9 cellular contexts compared by ENCODE assay signal in genomic region chr3:40453933-40454332, GRCh38. TPM values are rescaled to one million over a fixed set of nuclear protein-coding genes. Genes with fewer than 3 reads are reported as not detected.
DNase-seq lines count a peak whose midpoint lies in the region; ATAC-seq and TF ChIP-seq lines count a peak whose summit lies in the region.
"Had no signal": no experiment of that assay in that cellular context is flagged by ENCODE, and none has a peak within 500 bp of the region (broad histone marks: within the 10 kb centered on the region; RNA-seq: fewer than 3 reads in every experiment).

No MANE protein-coding gene starts in this region.

- no peaks in the 10 kb centered on the region for H3K27me3 Mint-ChIP-seq in activated naive CD4-positive, alpha-beta T cell treated with anti-CD3 and anti-CD28 coated beads for 36 hours (ENCODE audit: low read depth)
- H3K27me3 Mint-ChIP-seq in activated naive CD8-positive, alpha-beta T cell treated with anti-CD3 and anti-CD28 coated beads, Interleukin-2, amount 50 U/mL, for 24 hours = peaks cover 2% of the 10 kb centered on the region

- no peak for TF ChIP-seq POLR2A in transverse colon (IDR thresholded peaks at IDR 0.05)

- no peaks in the 10 kb centered on the region for H3K9me3 Mint-ChIP-seq in activated naive CD4-positive, alpha-beta T cell treated with anti-CD3 and anti-CD28 coated beads for 36 hours
- no peaks in the 10 kb centered on the region for H3K9me3 Mint-ChIP-seq in activated naive CD4-positive, alpha-beta T cell treated with anti-CD3 and anti-CD28 coated beads, Interleukin-2, amount 50 U/mL, for 72 hours
- no peaks in the 10 kb centered on the region for H3K9me3 Mint-ChIP-seq in activated naive CD8-positive, alpha-beta T cell treated with anti-CD3 and anti-CD28 coated beads, Interleukin-2, amount 50 U/mL, for 24 hours

- CTCF ChIA-PET in activated naive CD4-positive, alpha-beta T cell treated with anti-CD3 and anti-CD28 coated beads for 36 hours (lab: Charles Lee) = interaction anchor here (0.8 to 1.3 kb wide), 3 partner anchors 52 to 262 kb away, joined by 3 to 5 read pairs (median 3); partner anchors contain the start of genes EIF1B and ZNF620

- H3K27ac Mint-ChIP-seq in activated naive CD4-positive, alpha-beta T cell treated with anti-CD3 and anti-CD28 coated beads for 36 hours = no peak overlapping the region
- H3K27ac Mint-ChIP-seq in activated naive CD4-positive, alpha-beta T cell treated with anti-CD3 and anti-CD28 coated beads, Interleukin-2, amount 50 U/mL, for 72 hours = peak overlapping the region in 1 of 2 donors; percentile 89
- no peak overlapping the region for H3K27ac Mint-ChIP-seq in activated naive CD8-positive, alpha-beta T cell treated with anti-CD3 and anti-CD28 coated beads, Interleukin-2, amount 50 U/mL, for 24 hours

- H3K36me3 ChIP-seq in lower lobe of right lung (peaks cover 16% of the 10 kb centered on the region), transverse colon (peaks cover 0 to 8% (median 1%) of the 10 kb centered on the region in 4 donors)

- ATAC-seq in activated naive CD4-positive, alpha-beta T cell treated with anti-CD3 and anti-CD28 coated beads, Interleukin-2, amount 50 U/mL, for 72 hours = no peak
- ATAC-seq in activated naive CD8-positive, alpha-beta T cell treated with anti-CD3 and anti-CD28 coated beads, Interleukin-2, amount 50 U/mL, for 24 hours = no peak
- no peak for ATAC-seq in lower lobe of right lung
- ATAC-seq in HG03139 (IDR thresholded peaks at IDR 0.05; ENCODE audit: unreplicated experiment) = no peak
- ATAC-seq in HG02642 (IDR thresholded peaks at IDR 0.05; ENCODE audit: poor library complexity, unreplicated experiment) = no peak

- H3K27ac ChIP-seq in lower lobe of right lung (peak overlapping the region; percentile 96), transverse colon (peak overlapping the region; percentile 89 to 92 (median 90))

- H3K4me1 Mint-ChIP-seq in activated naive CD4-positive, alpha-beta T cell treated with anti-CD3 and anti-CD28 coated beads for 36 hours (ENCODE audit: low read depth) = peaks cover 34% of the 10 kb centered on the region
- H3K4me1 Mint-ChIP-seq in activated naive CD8-positive, alpha-beta T cell treated with anti-CD3 and anti-CD28 coated beads, Interleukin-2, amount 50 U/mL, for 24 hours = peaks cover 50% of the 10 kb centered on the region

- H3K4me3 ChIP-seq in lower lobe of right lung (peak overlapping the region; percentile 73), transverse colon (peak overlapping the region in 2 of 4 donors; percentile 62 to 68)

- no peaks in the 10 kb centered on the region for H3K9me3 ChIP-seq in lower lobe of right lung
- H3K9me3 ChIP-seq in transverse colon = no peaks in the 10 kb centered on the region

- no peak for TF ChIP-seq EP300 in transverse colon (IDR thresholded peaks at IDR 0.05; ENCODE audit: low read depth)

- WGBS in transverse colon (ENCODE audit: low coverage in 1 of 2), 2 donors = 26 to 28% methylated on average over 5 to 6 of the region's 6 CpGs

- DNase-seq in activated naive CD4-positive, alpha-beta T cell treated with anti-CD3 and anti-CD28 coated beads for 36 hours = no peak
- no peak for DNase-seq in activated naive CD4-positive, alpha-beta T cell treated with anti-CD3 and anti-CD28 coated beads, Interleukin-2, amount 50 U/mL, for 72 hours (ENCODE audit: low spot score in 2 of 2)
- DNase-seq in activated naive CD8-positive, alpha-beta T cell treated with anti-CD3 and anti-CD28 coated beads, Interleukin-2, amount 50 U/mL, for 24 hours = no peak
- DNase-seq in lower lobe of right lung = no peak
- DNase-seq in transverse colon = no peak
- no peak for DNase-seq in NCI-H2107 treated with DMSO at 0.1 percent for 48 hours (lab: John Stamatoyannopoulos, UW; ENCODE audit: unreplicated experiment)
- DNase-seq: NCI-H2171 had no signal

- H3K36me3 Mint-ChIP-seq in activated naive CD4-positive, alpha-beta T cell treated with anti-CD3 and anti-CD28 coated beads for 36 hours (ENCODE audit: low read depth) = peaks cover 23% of the 10 kb centered on the region
- H3K36me3 Mint-ChIP-seq in activated naive CD4-positive, alpha-beta T cell treated with anti-CD3 and anti-CD28 coated beads, Interleukin-2, amount 50 U/mL, for 72 hours = peaks cover 20 to 41% of the 10 kb centered on the region in 2 donors
- H3K36me3 Mint-ChIP-seq in activated naive CD8-positive, alpha-beta T cell treated with anti-CD3 and anti-CD28 coated beads, Interleukin-2, amount 50 U/mL, for 24 hours (ENCODE audit: low read depth) = peaks cover 18% of the 10 kb centered on the region

- in situ Hi-C loops in transverse colon (cut with MboI; ENCODE audit: low pct_ligation_motif_present in 1 of 4, low pct_unique_long_range_greater_than_20kb in 1 of 4, low sequenced_read_pairs in 3 of 4) = no loop called here

- peak overlapping the region; percentile 93 for H3K4me3 Mint-ChIP-seq in activated naive CD4-positive, alpha-beta T cell treated with anti-CD3 and anti-CD28 coated beads for 36 hours
- peak overlapping the region; percentile 91 for H3K4me3 Mint-ChIP-seq in activated naive CD8-positive, alpha-beta T cell treated with anti-CD3 and anti-CD28 coated beads, Interleukin-2, amount 50 U/mL, for 24 hours

- no peaks in the 10 kb centered on the region for H3K27me3 ChIP-seq in lower lobe of right lung (ENCODE audit: low read depth)
- H3K27me3 ChIP-seq in transverse colon = no peaks in the 10 kb centered on the region

- TF ChIP-seq CTCF in lower lobe of right lung (IDR thresholded peaks at IDR 0.05) (no peak), transverse colon (IDR thresholded peaks at IDR 0.05) (no peak)

- intact Hi-C loops in activated naive CD4-positive, alpha-beta T cell treated with anti-CD3 and anti-CD28 coated beads for 36 hours (cut with micrococcal nuclease) = loop anchor here (1.0 to 10.0 kb wide), 10 partner anchors 23 to 1508 kb away; partner anchors contain the start of genes CTNNB1, EIF1B, RPSA and ULK4
- intact Hi-C loops in lower lobe of right lung (cut with DNase I) = no loop called here
- intact Hi-C loops in transverse colon (cut with DNase I; ENCODE audit: low total_unique reads) = no loop called here

- H3K4me1 ChIP-seq in lower lobe of right lung (peaks cover 38% of the 10 kb centered on the region), transverse colon (peaks cover 23 to 39% (median 29%) of the 10 kb centered on the region in 4 donors)

RNA-seq across cellular contexts. Expression of gene RPL14, which starts 3.2 kb away (rescaled TPM):
- 1,000 to 10,000 TPM; 3,841 to 3,850 TPM for total RNA-seq in activated naive CD4-positive, alpha-beta T cell treated with anti-CD3 and anti-CD28 coated beads for 36 hours
- total RNA-seq in activated naive CD4-positive, alpha-beta T cell treated with anti-CD3 and anti-CD28 coated beads, Interleukin-2, amount 50 U/mL, for 72 hours = 1,000 to 10,000 TPM; 2,715 to 3,354 TPM
- total RNA-seq in lower lobe of right lung (1,360 TPM), transverse colon (100 to 1,000 TPM in 3 of 4 donors, 10 to 100 TPM in 1; 90.1 to 299 (median 194) TPM)

RNA-seq across cellular contexts. Expression of gene ZNF619, which starts 23.0 kb away (rescaled TPM):
- total RNA-seq in activated naive CD4-positive, alpha-beta T cell treated with anti-CD3 and anti-CD28 coated beads for 36 hours = 1 to 10 TPM; 4.2 to 4.7 TPM
- total RNA-seq in activated naive CD4-positive, alpha-beta T cell treated with anti-CD3 and anti-CD28 coated beads, Interleukin-2, amount 50 U/mL, for 72 hours = 1 to 10 TPM in 1 of 2 donors, under 1 TPM in 1; 0.91 to 5.7 TPM
- total RNA-seq in lower lobe of right lung (8.6 TPM), transverse colon (1 to 10 TPM; 2.0 to 7.9 (median 4.8) TPM)

RNA-seq across cellular contexts. Expression of gene ZNF620, which starts 51.9 kb away (rescaled TPM):
- 1 to 10 TPM; 2.3 TPM for total RNA-seq in activated naive CD4-positive, alpha-beta T cell treated with anti-CD3 and anti-CD28 coated beads for 36 hours
- total RNA-seq in activated naive CD4-positive, alpha-beta T cell treated with anti-CD3 and anti-CD28 coated beads, Interleukin-2, amount 50 U/mL, for 72 hours = 1 to 10 TPM; 4.3 to 4.9 TPM
- total RNA-seq in lower lobe of right lung = 6.4 TPM
- 1 to 10 TPM in 3 of 4 donors, not detected in 1; 2.6 to 8.0 (median 4.3) TPM for total RNA-seq in transverse colon
